Comparison of ENCODE assay signal across 8 cellular contexts in the genomic region with DNA sequence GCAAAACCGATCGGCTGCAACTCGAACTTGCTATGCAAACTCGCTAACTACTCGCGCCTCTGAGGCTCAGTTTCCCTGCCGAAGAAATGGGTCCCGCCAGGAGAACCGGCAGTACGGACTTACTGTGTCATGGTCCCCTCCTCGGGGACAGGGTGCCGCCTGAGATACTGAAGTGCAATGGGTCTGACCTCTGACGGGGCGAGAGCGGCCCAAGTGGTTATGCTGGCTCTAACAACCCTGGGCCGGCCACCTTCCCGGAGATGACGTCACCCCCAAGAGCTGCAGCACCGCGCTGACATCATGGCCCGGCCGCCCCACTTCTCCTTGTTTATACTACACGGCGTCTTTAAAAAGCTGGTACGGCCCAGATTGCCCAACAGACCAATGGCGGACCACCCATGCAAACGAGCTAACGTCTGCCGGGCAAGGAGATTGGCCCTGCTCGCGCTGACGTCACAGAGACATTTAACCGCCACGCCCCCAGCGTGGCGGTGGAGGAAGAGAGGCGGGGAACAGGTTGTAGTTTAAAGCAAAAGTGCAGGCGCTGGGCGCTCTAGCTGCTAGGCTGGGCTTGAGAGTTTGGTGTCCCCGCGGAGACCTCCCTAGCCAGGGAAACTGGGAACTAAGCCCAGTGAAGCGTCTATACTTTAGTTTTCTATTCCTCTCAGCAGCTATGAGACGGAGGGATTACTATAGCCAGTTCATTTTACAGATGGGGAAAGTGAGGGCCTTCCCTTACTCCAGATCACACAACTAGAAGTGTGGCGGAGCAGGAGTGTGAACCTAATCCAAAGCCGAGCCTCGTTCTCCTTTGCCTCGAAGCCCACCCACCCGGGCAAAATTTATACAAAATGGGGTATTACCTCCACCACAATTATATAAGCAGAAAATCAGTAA. TPM values are rescaled to one million over a fixed set of nuclear protein-coding genes. Genes with fewer than 3 reads are reported as not detected.
A peak's percentile ranks its signal among the peaks of the same experiment; 100 is the strongest.
DNase-seq lines count a peak whose midpoint lies in the region; ATAC-seq, FAIRE-seq and TF ChIP-seq lines count a peak whose summit lies in the region.

No MANE protein-coding gene starts in this region.

- peak overlapping the region; percentile 88; the same call in 2 of the 3 replicates for H2BK15ac ChIP-seq in IMR-90 (ENCODE audit: low read depth, low read length)

- peak overlapping the region; percentile 72 for H3K56ac ChIP-seq in IMR-90 (ENCODE audit: extremely low read depth, insufficient read depth, low read length)

- peak overlapping the region; percentile 97 for H2AFZ ChIP-seq in IMR-90 (replicated peaks; ENCODE audit: low read length, poor library complexity)
- H2AFZ ChIP-seq in OCI-LY7 (ENCODE audit: low read length): peak overlapping the region; percentile 28; the same call in 1 of the 2 replicates

- peaks cover 15% of the 10 kb centered on the region; the same call in 1 of the 2 replicates for H3K9me1 ChIP-seq in IMR-90 (ENCODE audit: insufficient read depth, low read length)

- peak overlapping the region; percentile 90 for H3K23ac ChIP-seq in IMR-90 (ENCODE audit: low read depth, low read length)

- H3K36me3 ChIP-seq in IMR-90 (ENCODE audit: control insufficient read depth, insufficient read depth, low read length): 0 out of 2 replicates have a peak, but pooled peaks cover 1% of the 10 kb centered on the region
- H3K36me3 ChIP-seq in OCI-LY7 (ENCODE audit: insufficient read depth, low read length): peaks cover 33% of the 10 kb centered on the region

- dilution Hi-C loops in IMR-90 (cut with HindIII; ENCODE audit: low sequenced_read_pairs, unreplicated experiment): no loop called here

- peak overlapping the region; percentile 68 for H3K9ac ChIP-seq in IMR-90 (ENCODE audit: low read depth, low read length)

- H3K9me2 ChIP-seq in OCI-LY7 (ENCODE audit: insufficient read depth, low read length): no peaks in the 10 kb centered on the region

- POLR2A ChIA-PET in IMR-90 (lab: Charles Lee; ENCODE audit: unreplicated experiment): interaction anchor here (0.6 to 1.0 kb wide), 2 partner anchors 9 to 11 kb away, joined by 4 to 5 read pairs; a partner anchor contains a TSS
- POLR2A ChIA-PET in OCI-LY7 (lab: Charles Lee): interaction anchor here (0.5 to 3.5 kb wide), 11 partner anchors 10 to 176 kb away, joined by 3 to 24 read pairs (median 3); a partner anchor contains a TSS

- peak overlapping the region; percentile 92 for H3K14ac ChIP-seq in IMR-90 (replicated peaks; ENCODE audit: low read depth, low read length)

- TF ChIP-seq CTCF in D721Med (IDR thresholded peaks at IDR 0.05; ENCODE audit: insufficient read depth, missing control alignments) (no peak), IMR-90 (conservative IDR thresholded peaks at IDR 0.05; ENCODE audit: low read depth, low read length) (0 out of 2 replicates have a peak, but pooled peaks have one; percentile 3), OCI-LY7 (conservative IDR thresholded peaks at IDR 0.05; ENCODE audit: low read length) (no peak)

- peak overlapping the region; percentile 36; the same call in 1 of the 2 replicates for H3K18ac ChIP-seq in IMR-90 (ENCODE audit: low read depth, low read length)

- H3K4me1 ChIP-seq in IMR-90 (ENCODE audit: control insufficient read depth, insufficient read depth, low read length): peaks cover 27% of the 10 kb centered on the region
- peaks cover 66% of the 10 kb centered on the region for H3K4me1 ChIP-seq in OCI-LY7 (ENCODE audit: insufficient read depth, low read length, poor library complexity, severe bottlenecking)

- H3K79me2 ChIP-seq in OCI-LY7 (ENCODE audit: insufficient read depth, low read depth, low read length): peaks cover 36% of the 10 kb centered on the region

- peak overlapping the region; percentile 98 for H2AK9ac ChIP-seq in IMR-90 (replicated peaks; ENCODE audit: low read depth, low read length, poor library complexity)

- H2AK5ac ChIP-seq in IMR-90 (ENCODE audit: low read depth, low read length): peak overlapping the region; percentile 45; the same call in 1 of the 2 replicates

- DNase-seq in D721Med (ENCODE audit: insufficient read length, low spot score): peak; percentile 64
- DNase-seq in IMR-90: peak; percentile 100
- DNase-seq in OCI-LY7 (ENCODE audit: low spot score): peak; percentile 100
- DNase-seq in activated T-cell treated with anti-CD3 and anti-CD28 coated beads for 4 hours: peak; percentile 96
- DNase-seq in epidermal melanocyte (ENCODE audit: insufficient read length, low spot score): peak; percentile 87
- DNase-seq in midbrain (lab: John Stamatoyannopoulos, UW): peak; percentile 98
- DNase-seq in stimulated activated CD8-positive, alpha-beta memory T cell treated with anti-CD3 and anti-CD28 coated beads, Interleukin-2, amount 100 ng/mL, for 1 hour (ENCODE audit: low read depth in 2 of 2): peak; percentile 91 to 94

- in situ Hi-C loops in IMR-90 (cut with MboI; ENCODE audit: low sequenced_read_pairs): no loop called here

- FAIRE-seq in D721Med (lab: Jason Lieb, UNC): no peak

- H4K20me1 ChIP-seq in IMR-90 (ENCODE audit: insufficient read depth, low read length): peaks cover 26% of the 10 kb centered on the region
- H4K20me1 ChIP-seq in OCI-LY7 (ENCODE audit: insufficient read depth, low read length): 0 out of 2 replicates have a peak, but pooled peaks cover 5% of the 10 kb centered on the region

- H3K4ac ChIP-seq in IMR-90 (ENCODE audit: low read depth, low read length): peak overlapping the region; percentile 96

- no peaks in the 10 kb centered on the region for H3K27me3 ChIP-seq in IMR-90 (ENCODE audit: control insufficient read depth, insufficient read depth, low read length)

- H3K9me3 ChIP-seq in IMR-90 (ENCODE audit: control insufficient read depth, insufficient read depth, low read length) (no peaks in the 10 kb centered on the region), OCI-LY7 (ENCODE audit: low read length) (no peaks in the 10 kb centered on the region)

- H3K4me2 ChIP-seq in IMR-90 (ENCODE audit: low read depth, low read length): peak overlapping the region; percentile 86
- peak overlapping the region; percentile 88 for H3K4me2 ChIP-seq in OCI-LY7 (ENCODE audit: low read length)

- H2BK5ac ChIP-seq in IMR-90 (ENCODE audit: low read depth, low read length, poor library complexity, severe bottlenecking): peak overlapping the region; percentile 63

- BruUV-seq in IMR-90 (replicated peaks; lab: Mats Ljungman, UMichigan) (no TSS peak), OCI-LY7 (replicated peaks; lab: Mats Ljungman, UMichigan) (no TSS peak)

- no peak; the same call in 1 of the 2 replicates for TF ChIP-seq POLR2A in IMR-90 (IDR thresholded peaks at IDR 0.05; ENCODE audit: low read depth, low read length)

- H3K4me3 ChIP-seq in IMR-90 (ENCODE audit: insufficient read depth, low read depth, low read length): peak overlapping the region; percentile 66
- H3K4me3 ChIP-seq in OCI-LY7 (ENCODE audit: low read depth, low read length, poor library complexity, severe bottlenecking): peak overlapping the region; percentile 79

- no peak for TF ChIP-seq RAD21 in IMR-90 (IDR thresholded peaks at IDR 0.05; ENCODE audit: low read length)

- whole genome bisulfite sequencing in IMR-90 (ENCODE audit: extremely low coverage in 2 of 2, insufficient read length in 1 of 2), 2 experiments: 0% methylated on average over 32 of the region's 48 CpGs; no CpG with 5 or more reads in 1 of the 2 experiments

- peak overlapping the region; percentile 43 for H4K5ac ChIP-seq in IMR-90 (ENCODE audit: low read depth, low read length)

- H3K79me1 ChIP-seq in IMR-90 (ENCODE audit: low read depth in 1 of 2, low read length in 2 of 2): peaks cover 23 to 36% of the 10 kb centered on the region in 2 experiments

- peak overlapping the region; percentile 50 for H2BK20ac ChIP-seq in IMR-90 (ENCODE audit: low read depth, low read length)

- peak overlapping the region; percentile 81 for H2BK120ac ChIP-seq in IMR-90 (ENCODE audit: low read depth, low read length)

- CTCF ChIA-PET in IMR-90 (lab: Yijun Ruan, JAX): interaction anchor here (0.8 to 1.2 kb wide), 4 partner anchors 36 to 807 kb away, joined by 3 to 4 read pairs (median 4); no protein-coding TSS in a partner anchor
- CTCF ChIA-PET in OCI-LY7 (lab: Charles Lee; ENCODE audit: unreplicated experiment): interaction anchor here (0.9 kb wide), 1 partner anchor 102 kb away, joined by 4 read pairs; no protein-coding TSS in a partner anchor

- H4K8ac ChIP-seq in IMR-90 (ENCODE audit: low read depth in 2 of 2, low read length in 2 of 2): peak overlapping the region; percentile 65 to 94

- ATAC-seq in GM21529 (IDR thresholded peaks at IDR 0.05; ENCODE audit: unreplicated experiment): peak; percentile 64
- peak; percentile 79 for ATAC-seq in IMR-90 (ENCODE audit: low read depth)

- H4K91ac ChIP-seq in IMR-90 (ENCODE audit: insufficient read depth, low read depth, low read length): peak overlapping the region; percentile 92

- H3K27ac ChIP-seq in IMR-90 (ENCODE audit: insufficient read depth, low read length): peak overlapping the region; percentile 78
- H3K27ac ChIP-seq in OCI-LY7 (ENCODE audit: low read depth, low read length, poor library complexity, severe bottlenecking): peak overlapping the region; percentile 99

- intact Hi-C loops in IMR-90 (cut with micrococcal nuclease): loop anchor here (2.0 kb wide), 3 partner anchors 77 to 121 kb away; a partner anchor contains a TSS
- intact Hi-C loops in OCI-LY7 (cut with micrococcal nuclease; ENCODE audit: unreplicated experiment): loop anchor here (2.0 to 10.0 kb wide), 2 partner anchors 89 to 467 kb away; a partner anchor contains a TSS

TF ChIP-seq in IMR-90, 13 proteins besides CTCF, POLR2A, EP300 and RAD21 (continues in another document):
- 0 out of 2 replicates have a peak, but pooled peaks have one; percentile 23 for TF ChIP-seq BHLHE40 (IDR thresholded peaks at IDR 0.05; ENCODE audit: low read depth, low read length)
- TF ChIP-seq MAFK (IDR thresholded peaks at IDR 0.05; ENCODE audit: low read depth, low read length): no peak
- peak; percentile 60 for TF ChIP-seq RCOR1 (IDR thresholded peaks at IDR 0.05; ENCODE audit: insufficient replicate concordance, low read length)
- no peak; the same call in 1 of the 2 replicates for TF ChIP-seq MAZ (IDR thresholded peaks at IDR 0.05; ENCODE audit: borderline replicate concordance, low read depth, low read length)

RNA-seq across cellular contexts. Expression of a gene that starts 0.7 kb away (rescaled TPM):
- total RNA-seq in IMR-90 (2012; rRNA removed) (0.54 and 0.83 TPM in 2 replicates), OCI-LY7 (2022) (164 and 207 TPM in 2 replicates)
- 12.4 and 13.2 TPM in 2 replicates for polyA plus RNA-seq in IMR-90 (2012; rRNA removed)
- polyA plus RNA-seq in IMR-90 (2012; cell fraction: cytosol; rRNA removed): 5.9 and 12.1 TPM in 2 replicates
- 56.1 and 127 TPM in 2 replicates for polyA plus RNA-seq in IMR-90 (2012; cell fraction: nucleus; rRNA removed; ENCODE audit: low replicate concordance)
- 47.4 and 61.2 TPM in 2 replicates for total RNA-seq in OCI-LY7 (2014; rRNA removed; shearing (Covaris generic))

RNA-seq across cellular contexts. Expression of a gene that starts 11.3 kb away (rescaled TPM):
- not detected in 2 replicates for total RNA-seq in IMR-90 (2012; rRNA removed)
- polyA plus RNA-seq in IMR-90 (2012; rRNA removed): not detected in 2 replicates
- not detected in 2 replicates for polyA plus RNA-seq in IMR-90 (2012; cell fraction: cytosol; rRNA removed)
- 0.07 TPM in 2 replicates for polyA plus RNA-seq in IMR-90 (2012; cell fraction: nucleus; rRNA removed; ENCODE audit: low replicate concordance)
- 0.25 and 0.33 TPM in 2 replicates for total RNA-seq in OCI-LY7 (2014; rRNA removed; shearing (Covaris generic))
- 2.8 and 3.8 TPM in 2 replicates for total RNA-seq in OCI-LY7 (2022)

Comparison
In these comparisons a context has a peak if more than half of its experiments do, and no peak if none do; other contexts are left out.
1. Peak in every context shown above with its lines: DNase-seq, ATAC-seq, H3K4me3 ChIP-seq and H3K27ac ChIP-seq.
2. RNA of a gene that starts 0.7 kb away (total RNA-seq): 47.4 to 207 TPM in OCI-LY7; 0.54 to 0.83 TPM in IMR-90; every median in the first group is over 10 times any median in the second.